ENCODE assay signal across 36 cellular contexts in genomic region chr9:35994959-35995358, GRCh38. TPM values are rescaled to one million over a fixed set of nuclear protein-coding genes. Genes with fewer than 3 reads are reported as not detected.
"Had no signal": no experiment of that assay in that cellular context is flagged by ENCODE, and none has a peak within 500 bp of the region (broad histone marks: within the 10 kb centered on the region; RNA-seq: fewer than 3 reads in every experiment).

No MANE protein-coding gene starts in this region.

- H3K4me1 Mint-ChIP-seq: mesothelial cell of epicardium had no signal

- H3K4me1 ChIP-seq: left lung, parathyroid adenoma, right lobe of liver, stomach, testis, transverse colon, upper lobe of left lung, vagina had no signal

- H3K27me3 ChIP-seq: left lung, right atrium auricular region, testis, thyroid gland, upper lobe of left lung, vagina had no signal

- H3K9me3 ChIP-seq: lower lobe of right lung, right lobe of liver, testis, thyroid gland, vagina had no signal

- DNase-seq: hypothalamus; immature natural killer cell; kidney; left colon; left lung; lower lobe of right lung; mammary epithelial cell; mesenchymal stem cell; naive thymus-derived CD4-positive, alpha-beta T cell; right lobe of liver; stimulated activated CD4-positive, alpha-beta T cell treated with anti-CD3 and anti-CD28 coated beads, Interleukin-12 subunit alpha, Interleukin-12 subunit beta, amount 100 ng/mL, for 4 hours; stimulated activated CD4-positive, alpha-beta T cell treated with anti-CD3 and anti-CD28 coated beads, Interleukin-15, amount 100 ng/mL, for 24 hours; stimulated activated CD4-positive, alpha-beta T cell treated with anti-CD3 and anti-CD28 coated beads, Interleukin-2, amount 100 ng/mL, for 24 hours; stimulated activated CD4-positive, alpha-beta T cell treated with anti-CD3 and anti-CD28 coated beads, Interleukin-4, amount 100 ng/mL, for 1 hour; stimulated activated naive B cell treated with anti-CD40 and anti-IgM and Interleukin-4, amounts not matched to agents 10 μg/mL and 1 μg/mL and 100 μg/mL, for 72 hours; stimulated activated naive CD8-positive, alpha-beta T cell treated with anti-CD3 and anti-CD28 coated beads, Interleukin-15, Interleukin-2, amounts not matched to agents 100 U/mL and 50 U/mL, for 24 hours; stomach; testis; thyroid gland; transverse colon; upper lobe of left lung had no signal

- H3K79me2 ChIP-seq: parathyroid adenoma had no signal

- H3K4me3 Mint-ChIP-seq: immature natural killer cell; mesothelial cell of epicardium; naive thymus-derived CD4-positive, alpha-beta T cell; natural killer cell treated with Interleukin-12 subunit alpha and Interleukin-12 subunit beta and Interleukin-15 and Interleukin-18, amount 100 ng/mL, for 72 hours; stimulated activated naive B cell treated with anti-CD40 and anti-IgM and Interleukin-4, amounts not matched to agents 10 μg/mL and 1 μg/mL and 100 μg/mL, for 72 hours had no signal

- H3K36me3 ChIP-seq: left lung, lower lobe of right lung, right atrium auricular region, right lobe of liver, stomach, thyroid gland, transverse colon, upper lobe of left lung, vagina had no signal

- H2AFZ ChIP-seq: parathyroid adenoma had no signal

- H3K27ac ChIP-seq: left lung, lower lobe of right lung, parathyroid adenoma, right atrium auricular region, right lobe of liver, stomach, testis, thyroid gland, transverse colon, upper lobe of left lung, vagina had no signal

- H3K4me3 ChIP-seq: left lung, lower lobe of right lung, right atrium auricular region, right lobe of liver, stomach, testis, thyroid gland, transverse colon, upper lobe of left lung, vagina had no signal

- H3K27ac Mint-ChIP-seq: immature natural killer cell; mesothelial cell of epicardium; naive thymus-derived CD4-positive, alpha-beta T cell; natural killer cell treated with Interleukin-12 subunit alpha and Interleukin-12 subunit beta and Interleukin-15 and Interleukin-18, amount 100 ng/mL, for 72 hours; stimulated activated naive B cell treated with anti-CD40 and anti-IgM and Interleukin-4, amounts not matched to agents 10 μg/mL and 1 μg/mL and 100 μg/mL, for 72 hours had no signal

- ATAC-seq: left colon; left lung; lower lobe of right lung; naive thymus-derived CD4-positive, alpha-beta T cell; natural killer cell treated with Interleukin-12 subunit alpha and Interleukin-12 subunit beta and Interleukin-15 and Interleukin-18, amount 100 ng/mL, for 72 hours; right lobe of liver; stimulated activated naive B cell treated with anti-CD40 and anti-IgM and Interleukin-4, amounts not matched to agents 10 μg/mL and 1 μg/mL and 100 μg/mL, for 72 hours; stimulated activated naive CD8-positive, alpha-beta T cell treated with anti-CD3 and anti-CD28 coated beads, Interleukin-15, Interleukin-2, amounts not matched to agents 100 U/mL and 50 U/mL, for 24 hours had no signal

- H3K36me3 Mint-ChIP-seq: mesothelial cell of epicardium had no signal

- H3K9ac ChIP-seq: parathyroid adenoma had no signal

- FAIRE-seq: islet of Langerhans, kidney had no signal

RNA-seq across cellular contexts. Expression of gene OR2S2, which starts 37.0 kb away (rescaled TPM):
- total RNA-seq: kidney; left colon; liver; lower lobe of right lung; mesothelial cell of epicardium; mononuclear cell; naive thymus-derived CD4-positive, alpha-beta T cell; natural killer cell treated with Interleukin-12 subunit alpha and Interleukin-12 subunit beta and Interleukin-15 and Interleukin-18, amount 100 ng/mL, for 72 hours; omental fat pad; posterior vena cava; pulmonary artery endothelial cell; renal cortical epithelial cell; right atrium auricular region; right lobe of liver; skeletal muscle tissue; stomach; testis; thyroid gland; transverse colon; upper lobe of left lung; urinary bladder; vagina had no signal
- polyA plus RNA-seq: immature natural killer cell; liver; mammary epithelial cell; naive thymus-derived CD4-positive, alpha-beta T cell; neural cell; stomach; urinary bladder had no signal
